In the genomic region with DNA sequence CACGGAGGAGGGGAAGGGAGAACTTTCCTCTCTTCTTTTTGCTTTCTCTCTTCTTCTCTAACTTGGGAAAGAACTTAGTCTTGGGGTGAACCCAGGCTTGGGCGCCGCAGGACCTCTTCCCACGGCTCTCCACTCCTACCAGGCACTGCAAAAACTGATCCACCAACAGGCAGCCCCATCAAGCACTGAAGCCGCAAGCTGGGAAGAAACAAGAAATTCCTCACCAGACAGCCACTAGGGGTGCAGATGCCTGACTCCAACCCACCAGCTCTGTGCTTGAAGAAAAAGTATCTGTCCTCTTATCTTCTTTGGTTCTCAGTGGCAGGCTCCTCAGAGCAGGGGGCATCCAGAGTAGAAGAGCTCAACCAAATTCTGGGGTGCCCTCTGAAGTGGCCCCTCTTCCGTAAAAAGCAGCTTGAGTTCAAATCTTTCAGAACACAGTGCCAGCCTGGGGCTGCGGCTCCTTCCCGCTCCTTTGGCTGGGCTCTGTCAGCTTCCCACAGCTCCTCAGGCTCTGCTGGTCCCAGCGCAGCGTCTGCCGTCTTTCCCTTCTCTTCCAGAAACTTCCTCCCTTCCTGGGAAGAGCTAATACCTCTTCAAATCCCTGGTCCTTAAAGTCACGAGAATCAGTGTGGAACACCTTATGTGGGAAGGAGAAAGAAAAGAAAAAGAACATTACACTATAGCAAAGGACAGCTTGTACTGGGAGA, we compare ENCODE assay signal across 9 cellular contexts. TPM values are rescaled to one million over a fixed set of nuclear protein-coding genes. Genes with fewer than 3 reads are reported as not detected.
A peak's percentile ranks its signal among the peaks of the same experiment; 100 is the strongest.
DNase-seq lines count a peak whose midpoint lies in the region; ATAC-seq and TF ChIP-seq lines count a peak whose summit lies in the region.
"Had no signal": no experiment of that assay in that cellular context is flagged by ENCODE, and none has a peak within 500 bp of the region (broad histone marks: within the 10 kb centered on the region; RNA-seq: fewer than 3 reads in every experiment).

No MANE protein-coding gene starts in this region.

- H4K20me1 ChIP-seq in GM23248 (ENCODE audit: insufficient read depth), result no peaks in the 10 kb centered on the region

- H3K9ac ChIP-seq in GM23248 (no peak overlapping the region), adipocyte (ENCODE audit: low read length) (no peak overlapping the region)

- H2AFZ ChIP-seq in GM23248, result no peak overlapping the region
- H2AFZ ChIP-seq: PC-9 had no signal

- no peak for ATAC-seq in esophagus mucosa
- no peak for ATAC-seq in HG03108 (IDR thresholded peaks at IDR 0.05; ENCODE audit: unreplicated experiment)

- 88 to 89% methylated on average over 11 to 12 of the region's 12 CpGs for WGBS in GM23248 (ENCODE audit: low coverage in 1 of 2, low lambda C conversion rate in 2 of 2, missing lambda C conversion rate in 2 of 2), 2 experiments

- H3K4me3 ChIP-seq in AG09309 (ENCODE audit: control insufficient read depth, low read depth, low read length) (no peak overlapping the region), GM23248 (no peak overlapping the region), adipocyte (ENCODE audit: low read length) (no peak overlapping the region), kidney epithelial cell (ENCODE audit: low read depth, low read length) (no peak overlapping the region)
- H3K4me3 ChIP-seq: PC-9 had no signal

- 0 out of 2 replicates have a peak, but pooled peaks cover 8% of the 10 kb centered on the region for H3F3A ChIP-seq in GM23248 (ENCODE audit: insufficient read depth)

- no peaks in the 10 kb centered on the region for H3K9me2 ChIP-seq in GM23248 (ENCODE audit: insufficient read depth)

- H3K9me3 ChIP-seq in GM23248 (ENCODE audit: low read depth), result no peaks in the 10 kb centered on the region
- H3K9me3 ChIP-seq in adipocyte (ENCODE audit: control insufficient read depth, low read length), result no peaks in the 10 kb centered on the region

- TF ChIP-seq CTCF in AG09309 (IDR thresholded peaks at IDR 0.05; ENCODE audit: control insufficient read depth, insufficient read depth, low read depth, low read length, missing control alignments) (peak; percentile 27), kidney epithelial cell (IDR thresholded peaks at IDR 0.05; ENCODE audit: insufficient read depth, low read length, poor library complexity, severe bottlenecking) (peak; percentile 17)

- in situ Hi-C loops in GM23248 (cut with MboI), result no loop called here

- H3K27ac ChIP-seq in GM23248, result no peak overlapping the region
- H3K27ac ChIP-seq: PC-9 had no signal

- peaks cover 62% of the 10 kb centered on the region for H3K79me2 ChIP-seq in GM23248 (ENCODE audit: insufficient read depth)

- H3K4me1 ChIP-seq in GM23248 (ENCODE audit: insufficient read depth) (peaks cover 14% of the 10 kb centered on the region), adipocyte (ENCODE audit: control insufficient read depth, insufficient read depth, low read length) (peaks cover 38% of the 10 kb centered on the region)

- H3K36me3 ChIP-seq in GM23248 (ENCODE audit: low read depth) (no peaks in the 10 kb centered on the region), adipocyte (ENCODE audit: control insufficient read depth, insufficient read depth, low read length, severe bottlenecking) (peaks cover 24% of the 10 kb centered on the region), kidney epithelial cell (ENCODE audit: control insufficient read depth, insufficient read depth, low read length) (no peaks in the 10 kb centered on the region)

- H3K27me3 ChIP-seq in GM23248 (replicated peaks; ENCODE audit: insufficient read depth), result no peaks in the 10 kb centered on the region
- no peaks in the 10 kb centered on the region for H3K27me3 ChIP-seq in adipocyte (replicated peaks; ENCODE audit: control insufficient read depth, insufficient read depth, low read length)
- no peaks in the 10 kb centered on the region for H3K27me3 ChIP-seq in kidney epithelial cell (ENCODE audit: control insufficient read depth, insufficient read depth, low read length)

- DNase-seq in AG09309 (ENCODE audit: low read depth) (no peak), GM23248 (peak; percentile 31), adipocyte (ENCODE audit: low read depth) (peak; percentile 14), kidney epithelial cell (ENCODE audit: low read depth) (no peak), RPMI8226 (no peak), NCI-H2107 (lab: John Stamatoyannopoulos, UW) (no peak)
- DNase-seq: PC-9 had no signal

- no peak overlapping the region for H3K4me2 ChIP-seq in GM23248 (ENCODE audit: unreplicated experiment)

RNA-seq across cellular contexts. Expression of gene SLC41A1, which starts 2.4 kb away (rescaled TPM):
- 22.4 and 24.4 TPM in 2 replicates for total RNA-seq in GM23248 (2014; rRNA removed; shearing (Covaris generic))
- polyA plus RNA-seq in GM23248 (2016; fragmentation: Nextera tagmentation; extraction: Ambion mirVana), result 21.3 and 22.7 TPM in 2 replicates
- total RNA-seq in kidney epithelial cell (17.2 and 20.9 TPM in 2 replicates), esophagus mucosa (7.2 TPM)

RNA-seq across cellular contexts. Expression of gene RAB29, which starts 35.3 kb away (rescaled TPM):
- total RNA-seq in GM23248 (2014; rRNA removed; shearing (Covaris generic)), result 12.1 and 16.8 TPM in 2 replicates
- polyA plus RNA-seq in GM23248 (2016; fragmentation: Nextera tagmentation; extraction: Ambion mirVana), result 18.0 and 18.1 TPM in 2 replicates
- 21.6 and 24.4 TPM in 2 replicates for total RNA-seq in kidney epithelial cell
- 7.0 TPM for total RNA-seq in esophagus mucosa

RNA-seq across cellular contexts. Expression of gene PM20D1, which starts 39.3 kb away (rescaled TPM):
- total RNA-seq in GM23248 (2014; rRNA removed; shearing (Covaris generic)), result 0.22 TPM in 1 of 2 replicates, not detected in the other
- polyA plus RNA-seq in GM23248 (2016; fragmentation: Nextera tagmentation; extraction: Ambion mirVana), result 0.11 TPM in 1 of 2 replicates, not detected in the other
- total RNA-seq in kidney epithelial cell (0.04 and 1.8 TPM in 2 replicates), esophagus mucosa (not detected)
- total RNA-seq: PC-9 had no signal

Comparison
In these comparisons a context has a peak if more than half of its experiments do, and no peak if none do; other contexts are left out.
1. DNase-seq: peak in GM23248 (single experiment) and adipocyte (single experiment); none in AG09309 (single experiment), kidney epithelial cell (single experiment), RPMI8226 (single experiment) and NCI-H2107 (single experiment).